In the genomic region with DNA sequence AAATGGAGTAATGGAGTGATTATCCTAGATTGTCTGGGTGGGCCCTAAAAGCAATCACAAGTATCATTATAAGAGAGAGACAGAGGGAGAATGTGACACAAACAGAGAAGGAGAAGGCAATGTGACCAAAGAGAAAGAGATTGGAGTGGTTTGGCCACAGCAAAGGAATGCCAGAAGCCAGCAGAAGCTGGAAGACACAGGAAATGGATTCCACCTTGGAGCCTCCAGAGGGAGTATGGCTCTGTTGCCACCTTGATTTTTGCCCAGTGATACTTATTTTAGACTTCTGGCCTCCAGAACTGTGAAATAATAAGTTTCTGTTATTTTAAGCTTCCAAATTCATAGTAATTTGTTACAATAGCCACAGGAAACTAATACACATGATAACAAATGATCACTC, we compare ENCODE assay signal across 23 cellular contexts. TPM values are rescaled to one million over a fixed set of nuclear protein-coding genes. Genes with fewer than 3 reads are reported as not detected.
"Had no signal": no experiment of that assay in that cellular context is flagged by ENCODE, and none has a peak within 500 bp of the region (broad histone marks: within the 10 kb centered on the region; RNA-seq: fewer than 3 reads in every experiment).

No MANE protein-coding gene starts in this region.

- H3K27ac Mint-ChIP-seq: effector memory CD8-positive, alpha-beta T cell; naive thymus-derived CD8-positive, alpha-beta T cell had no signal

- FAIRE-seq: frontal cortex, islet of Langerhans, small intestine had no signal

- DNase-seq: effector memory CD8-positive, alpha-beta T cell; heart left ventricle; hippocampal formation; mammary epithelial cell; mucosa of descending colon; naive thymus-derived CD8-positive, alpha-beta T cell; nucleus accumbens; ovary; right cardiac atrium; small intestine; stimulated activated CD4-positive, alpha-beta T cell treated with anti-CD3 and anti-CD28 coated beads, Interleukin-2, amount 100 ng/mL, for 48 hours; stimulated activated naive CD8-positive, alpha-beta T cell treated with anti-CD3 and anti-CD28 coated beads, Interleukin-15, Interleukin-2, amounts not matched to agents 100 U/mL and 50 U/mL, for 24 hours; thyroid gland; upper lobe of left lung; uterus had no signal

- H3K4me3 Mint-ChIP-seq: effector memory CD8-positive, alpha-beta T cell; naive thymus-derived CD8-positive, alpha-beta T cell had no signal

- H3K4me1 ChIP-seq: heart left ventricle, suprapubic skin, thyroid gland, upper lobe of left lung, uterus had no signal

- H3K27me3 ChIP-seq: ovary, suprapubic skin, thyroid gland, upper lobe of left lung, uterus had no signal

- ATAC-seq: effector memory CD8-positive, alpha-beta T cell; heart left ventricle; left lobe of liver; mucosa of descending colon; naive thymus-derived CD8-positive, alpha-beta T cell; right cardiac atrium; stimulated activated naive CD8-positive, alpha-beta T cell treated with anti-CD3 and anti-CD28 coated beads, Interleukin-15, Interleukin-2, amounts not matched to agents 100 U/mL and 50 U/mL, for 24 hours had no signal

- H3K9me3 ChIP-seq: heart left ventricle, mucosa of descending colon, ovary, suprapubic skin, thyroid gland, upper lobe of left lung, uterus had no signal

- H3K4me3 ChIP-seq: heart left ventricle, mucosa of descending colon, ovary, suprapubic skin, thyroid gland, upper lobe of left lung, uterus had no signal

- H3K36me3 ChIP-seq: heart left ventricle, ovary, suprapubic skin, thyroid gland, upper lobe of left lung, uterus had no signal

- H3K9me3 Mint-ChIP-seq: effector memory CD8-positive, alpha-beta T cell; naive thymus-derived CD8-positive, alpha-beta T cell had no signal

- H3K27ac ChIP-seq: heart left ventricle, ovary, suprapubic skin, thyroid gland, upper lobe of left lung, uterus had no signal

- H3K4me1 Mint-ChIP-seq: naive thymus-derived CD8-positive, alpha-beta T cell had no signal

- H3K36me3 Mint-ChIP-seq: naive thymus-derived CD8-positive, alpha-beta T cell had no signal

RNA-seq across cellular contexts. Expression of a gene that starts 2.9 kb away (rescaled TPM):
- total RNA-seq: frontal cortex; glomerular endothelial cell; heart left ventricle; left lobe of liver; mucosa of descending colon; naive thymus-derived CD8-positive, alpha-beta T cell; posterior vena cava; right cardiac atrium; thyroid gland; uterus had no signal
- polyA plus RNA-seq: esophagus; heart left ventricle; naive thymus-derived CD8-positive, alpha-beta T cell; neural cell; ovary; right cardiac atrium; small intestine had no signal

RNA-seq across cellular contexts. Expression of a gene that starts 36.8 kb away (rescaled TPM):
- total RNA-seq: frontal cortex; glomerular endothelial cell; heart left ventricle; left lobe of liver; mucosa of descending colon; naive thymus-derived CD8-positive, alpha-beta T cell; posterior vena cava; right cardiac atrium; thyroid gland; uterus had no signal
- polyA plus RNA-seq: esophagus; heart left ventricle; naive thymus-derived CD8-positive, alpha-beta T cell; neural cell; ovary; right cardiac atrium; small intestine had no signal
